Comparison of ENCODE assay signal across 8 cellular contexts in genomic region chr17:14300628-14301278, GRCh38. TPM values are rescaled to one million over a fixed set of nuclear protein-coding genes. Genes with fewer than 3 reads are reported as not detected.
DNase-seq lines count a peak whose midpoint lies in the region.

Gene HS3ST3B1 (plus strand): TSS chr17:14301081. CDS start chr17:14301519, 438 bp downstream.

- H3K4me3 ChIP-seq in neuronal stem cell (ENCODE audit: low read length in 2 of 2): peak within 1 kb of the TSS; percentile 98 to 99

- peaks cover 30% of the 10 kb centered on the region for H3K27me3 Mint-ChIP-seq in activated naive CD4-positive, alpha-beta T cell treated with anti-CD3 and anti-CD28 coated beads for 36 hours (ENCODE audit: low read depth)

- H3K36me3 ChIP-seq in neuronal stem cell (replicated peaks in 1 of 2; ENCODE audit: control insufficient read depth in 2 of 2, insufficient read depth in 2 of 2, low read length in 2 of 2): peaks cover 0 to 30% of the 10 kb centered on the region in 2 donors

- peak within 1 kb of the TSS; percentile 5 for H3K4ac ChIP-seq in neuronal stem cell (ENCODE audit: low read length)

- H3K18ac ChIP-seq in neuronal stem cell (ENCODE audit: low read length): peak within 1 kb of the TSS; percentile 98

- peak within 1 kb of the TSS; percentile 89 for H3K4me3 Mint-ChIP-seq in activated naive CD4-positive, alpha-beta T cell treated with anti-CD3 and anti-CD28 coated beads for 36 hours

- H3K36me3 Mint-ChIP-seq in activated naive CD4-positive, alpha-beta T cell treated with anti-CD3 and anti-CD28 coated beads for 36 hours (ENCODE audit: low read depth): peaks cover 25% of the 10 kb centered on the region

- intact Hi-C loops in activated naive CD4-positive, alpha-beta T cell treated with anti-CD3 and anti-CD28 coated beads for 36 hours (cut with micrococcal nuclease): loop anchor here (1.0 to 10.0 kb wide), 15 partner anchors 9 to 1282 kb away; partner anchors contain the start of genes COX10 and ELAC2

- H3K79me1 ChIP-seq in neuronal stem cell (ENCODE audit: low read depth, low read length): peaks cover 15% of the 10 kb centered on the region

- peak within 1 kb of the TSS; percentile 98 for H2BK5ac ChIP-seq in neuronal stem cell (ENCODE audit: low read length)

- H2AK5ac ChIP-seq in neuronal stem cell (ENCODE audit: low read depth, low read length): peak within 1 kb of the TSS; percentile 93

- H3K27ac Mint-ChIP-seq in activated naive CD4-positive, alpha-beta T cell treated with anti-CD3 and anti-CD28 coated beads for 36 hours: peak within 1 kb of the TSS; percentile 95

- H3K4me2 ChIP-seq in neuronal stem cell (ENCODE audit: insufficient read depth, low read length, poor library complexity, severe bottlenecking): peak within 1 kb of the TSS; percentile 94

- peaks cover 12 to 18% of the 10 kb centered on the region in 2 donors for H3K4me1 ChIP-seq in neuronal stem cell (ENCODE audit: control insufficient read depth in 2 of 2, insufficient read depth in 1 of 2, low read depth in 1 of 2, low read length in 2 of 2)

- no peak within 1 kb of the TSS for H4K91ac ChIP-seq in neuronal stem cell (ENCODE audit: low read depth, low read length, poor library complexity)

- H2BK15ac ChIP-seq in neuronal stem cell (ENCODE audit: low read length): peak within 1 kb of the TSS; percentile 90

- peak within 1 kb of the TSS; percentile 76 for H3K27ac ChIP-seq in neuronal stem cell (replicated peaks; ENCODE audit: low read length)

- peak; percentile 100 for DNase-seq in EL
- peak; percentile 96 for DNase-seq in GOT3 (lab: John Stamatoyannopoulos, UW)
- DNase-seq in LHCN-M2 (ENCODE audit: low read depth): peak; percentile 99
- peak; percentile 99 for DNase-seq in SK-N-DZ (ENCODE audit: low spot score)
- peak; percentile 100 for DNase-seq in activated naive CD4-positive, alpha-beta T cell treated with anti-CD3 and anti-CD28 coated beads for 36 hours
- DNase-seq in germinal center (ENCODE audit: low spot score): peak; percentile 94
- DNase-seq in neuronal stem cell (ENCODE audit: low spot score): peak; percentile 99
- DNase-seq in stromal cell of bone marrow (ENCODE audit: low read depth): peak; percentile 99

- peak within 1 kb of the TSS; percentile 70 for H3K23ac ChIP-seq in neuronal stem cell (ENCODE audit: low read depth, low read length, poor library complexity)

- H2AFZ ChIP-seq in neuronal stem cell (ENCODE audit: low read length): peak within 1 kb of the TSS; percentile 87

- peak within 1 kb of the TSS; percentile 16 for H2BK120ac ChIP-seq in neuronal stem cell (ENCODE audit: low read depth, low read length)

- H3K9me3 Mint-ChIP-seq in activated naive CD4-positive, alpha-beta T cell treated with anti-CD3 and anti-CD28 coated beads for 36 hours: no peaks in the 10 kb centered on the region

- peaks cover 2 to 37% (median 25%) of the 10 kb centered on the region in 3 experiments for H3K27me3 ChIP-seq in neuronal stem cell (ENCODE audit: control insufficient read depth in 3 of 3, insufficient read depth in 3 of 3, low read depth in 1 of 3, low read length in 3 of 3)

- peak within 1 kb of the TSS; percentile 97 for H3K14ac ChIP-seq in neuronal stem cell (ENCODE audit: low read length)

- no CpG with 5 or more reads among the region's 48 CpGs for WGBS in neuronal stem cell (ENCODE audit: extremely low coverage in 2 of 2, insufficient read length in 2 of 2, insufficient replicate concordance in 1 of 2), 2 donors

- H3K9ac ChIP-seq in neuronal stem cell (ENCODE audit: low read depth, low read length, poor library complexity): peak within 1 kb of the TSS; percentile 97

- H4K8ac ChIP-seq in neuronal stem cell (ENCODE audit: low read depth, low read length): no peak within 1 kb of the TSS

- peaks cover 38% of the 10 kb centered on the region for H3K4me1 Mint-ChIP-seq in activated naive CD4-positive, alpha-beta T cell treated with anti-CD3 and anti-CD28 coated beads for 36 hours (ENCODE audit: low read depth)

- CTCF ChIA-PET in activated naive CD4-positive, alpha-beta T cell treated with anti-CD3 and anti-CD28 coated beads for 36 hours (lab: Charles Lee): interaction anchor here (0.5 to 2.5 kb wide), 14 partner anchors 23 to 723 kb away, joined by 3 to 9 read pairs (median 4); no protein-coding TSS in a partner anchor

- H3K9me3 ChIP-seq in neuronal stem cell (replicated peaks in 1 of 2; ENCODE audit: control insufficient read depth in 2 of 2, insufficient read depth in 1 of 2, low read depth in 1 of 2, low read length in 2 of 2): peaks cover 0 to 22% of the 10 kb centered on the region in 2 donors

- peak within 1 kb of the TSS; percentile 95 for H2BK12ac ChIP-seq in neuronal stem cell (ENCODE audit: low read length)

RNA-seq across cellular contexts. Expression of gene HS3ST3B1, which starts in this region (rescaled TPM):
- 6.9 and 7.7 TPM in 2 replicates for total RNA-seq in LHCN-M2 (2014; rRNA removed)
- polyA plus RNA-seq in LHCN-M2 (2012): 2.3 TPM
- 0.18 TPM in 1 of 2 replicates, not detected in the other for polyA plus RNA-seq in SK-N-DZ (2014; cell fraction: cytosol; rRNA removed)
- polyA plus RNA-seq in SK-N-DZ (2014; cell fraction: nucleus; rRNA removed): 0.05 and 0.18 TPM in 2 replicates
- 10 to 100 TPM; 23.2 to 26.0 TPM for total RNA-seq in activated naive CD4-positive, alpha-beta T cell treated with anti-CD3 and anti-CD28 coated beads for 36 hours
- 17.6 TPM for polyA plus RNA-seq in neuronal stem cell (2013, experiment 1 of 2)
- polyA plus RNA-seq in neuronal stem cell (2013, experiment 2 of 2): 18.0 TPM

Comparison
In these comparisons a context has a peak if more than half of its experiments do, and no peak if none do; other contexts are left out.
1. Peak in every context shown above with its lines: DNase-seq, H3K4me3 ChIP-seq and H3K27ac ChIP-seq.